ENCODE assay signal across 14 cellular contexts in the genomic region with DNA sequence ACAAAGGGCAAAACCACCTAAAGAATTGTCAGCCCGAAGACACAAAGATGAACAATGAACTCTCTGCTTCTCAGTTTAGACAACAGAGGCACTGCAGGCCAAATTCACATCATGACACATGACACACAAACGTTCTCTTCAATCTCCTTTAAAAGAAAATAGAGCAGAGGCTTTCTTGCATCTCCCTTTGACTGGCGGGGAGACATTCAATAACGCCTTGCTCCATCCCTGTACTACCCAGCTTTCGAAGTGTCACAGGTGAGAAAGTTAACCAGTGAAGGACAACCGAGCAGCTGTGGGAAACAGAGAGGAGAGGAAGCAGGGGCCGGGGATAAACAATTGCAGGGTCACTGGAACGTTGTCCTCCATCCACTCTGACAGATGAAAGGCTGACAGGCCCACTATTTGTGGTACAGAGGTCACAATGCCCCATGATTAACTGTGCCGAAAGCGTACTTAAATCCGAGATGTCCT.
"Had no signal": no experiment of that assay in that cellular context is flagged by ENCODE, and none has a peak within 500 bp of the region (broad histone marks: within the 10 kb centered on the region; RNA-seq: fewer than 3 reads in every experiment).

No MANE protein-coding gene starts in this region.

- H3K27ac ChIP-seq: psoas muscle had no signal

- H3K4me3 Mint-ChIP-seq: activated naive CD4-positive, alpha-beta T cell treated with anti-CD3 and anti-CD28 coated beads, Interleukin-2, amount 10 ng/mL, durations not matched to agents 7 days and 5 days; immature natural killer cell; naive thymus-derived CD4-positive, alpha-beta T cell; stimulated activated naive CD8-positive, alpha-beta T cell treated with anti-CD3 and anti-CD28 coated beads, Interleukin-15, Interleukin-2, amounts not matched to agents 100 ng/mL and 50 ng/mL, for 24 hours; T-helper 17 cell had no signal

- H3K4me3 ChIP-seq: lung, psoas muscle had no signal

- H3K27me3 Mint-ChIP-seq: T-helper 17 cell had no signal

- H3K4me1 ChIP-seq: psoas muscle had no signal

- ATAC-seq: left cardiac atrium; naive thymus-derived CD4-positive, alpha-beta T cell; psoas muscle; T-helper 17 cell had no signal

- DNase-seq: activated CD4-positive, CD25-positive, alpha-beta regulatory T cell; activated naive CD4-positive, alpha-beta T cell treated with anti-CD3 and anti-CD28 coated beads, Interleukin-2, amount 10 ng/mL, durations not matched to agents 7 days and 5 days; central memory CD4-positive, alpha-beta T cell; cortex of kidney; immature natural killer cell; left cardiac atrium; naive thymus-derived CD4-positive, alpha-beta T cell; occipital lobe; psoas muscle; stimulated activated CD4-positive, alpha-beta T cell treated with anti-CD3 and anti-CD28 coated beads, Interleukin-4, amount 100 ng/mL, for 24 hours; T-helper 17 cell had no signal

- H3K9me3 Mint-ChIP-seq: activated naive CD4-positive, alpha-beta T cell treated with anti-CD3 and anti-CD28 coated beads, Interleukin-2, amount 10 ng/mL, durations not matched to agents 7 days and 5 days; activated T-helper 2 cell treated with anti-CD3 and anti-CD28 coated beads, Interferon-gamma antibody, Interleukin-2, Interleukin-4, amounts not matched to agents 10 μg/mL and 5 μg/mL and 100 μg/mL, durations not matched to agents 14 hours and 24 hours and 36 hours; immature natural killer cell; stimulated activated naive CD8-positive, alpha-beta T cell treated with anti-CD3 and anti-CD28 coated beads, Interleukin-15, Interleukin-2, amounts not matched to agents 100 ng/mL and 50 ng/mL, for 24 hours had no signal

- H3K27ac Mint-ChIP-seq: activated naive CD4-positive, alpha-beta T cell treated with anti-CD3 and anti-CD28 coated beads, Interleukin-2, amount 10 ng/mL, durations not matched to agents 7 days and 5 days; activated T-helper 2 cell treated with anti-CD3 and anti-CD28 coated beads, Interferon-gamma antibody, Interleukin-2, Interleukin-4, amounts not matched to agents 10 μg/mL and 5 μg/mL and 100 μg/mL, durations not matched to agents 14 hours and 24 hours and 36 hours; immature natural killer cell; naive thymus-derived CD4-positive, alpha-beta T cell; stimulated activated naive CD8-positive, alpha-beta T cell treated with anti-CD3 and anti-CD28 coated beads, Interleukin-15, Interleukin-2, amounts not matched to agents 100 ng/mL and 50 ng/mL, for 24 hours; T-helper 17 cell had no signal

- H3K4me1 Mint-ChIP-seq: activated naive CD4-positive, alpha-beta T cell treated with anti-CD3 and anti-CD28 coated beads, Interleukin-2, amount 10 ng/mL, durations not matched to agents 7 days and 5 days; immature natural killer cell; naive thymus-derived CD4-positive, alpha-beta T cell; T-helper 17 cell had no signal

- H3K9me3 ChIP-seq: psoas muscle had no signal

- H3K36me3 Mint-ChIP-seq: activated naive CD4-positive, alpha-beta T cell treated with anti-CD3 and anti-CD28 coated beads, Interleukin-2, amount 10 ng/mL, durations not matched to agents 7 days and 5 days; immature natural killer cell; naive thymus-derived CD4-positive, alpha-beta T cell had no signal
